ENCODE assay signal across 18 cellular contexts in genomic region chr9:110112792-110113191, GRCh38.
"Had no signal": no experiment of that assay in that cellular context is flagged by ENCODE, and none has a peak within 500 bp of the region (broad histone marks: within the 10 kb centered on the region; RNA-seq: fewer than 3 reads in every experiment).

No MANE protein-coding gene starts in this region.

- ATAC-seq: activated CD8-positive, alpha-beta T cell treated with anti-CD3 and anti-CD28 coated beads for 36 hours; pancreas; T-cell had no signal

- H3K36me3 ChIP-seq: cardiac muscle cell, heart right ventricle, pancreas, stomach had no signal

- H3K27me3 Mint-ChIP-seq: activated CD8-positive, alpha-beta T cell treated with anti-CD3 and anti-CD28 coated beads for 36 hours; activated naive CD8-positive, alpha-beta T cell treated with anti-CD3 and anti-CD28 coated beads, Interleukin-2, amount 10 ng/mL, durations not matched to agents 7 days and 5 days; T-cell had no signal

- H3K4me3 ChIP-seq: cardiac muscle cell, heart right ventricle, pancreas, stomach had no signal

- DNase-seq: activated CD4-positive, alpha-beta T cell treated with anti-CD3 and anti-CD28 coated beads for 4 hours; activated CD8-positive, alpha-beta memory T cell treated with anti-CD3 and anti-CD28 coated beads, Interleukin-2, amount 50 U/mL, for 48 hours; activated CD8-positive, alpha-beta T cell treated with anti-CD3 and anti-CD28 coated beads for 36 hours; activated naive CD8-positive, alpha-beta T cell treated with anti-CD3 and anti-CD28 coated beads, Interleukin-2, amount 10 ng/mL, durations not matched to agents 7 days and 5 days; aorta; foreskin melanocyte; heart right ventricle; pancreas; stimulated activated CD4-positive, alpha-beta T cell treated with anti-CD3 and anti-CD28 coated beads, Interleukin-4, amount 100 ng/mL, for 1 hour; stimulated activated CD8-positive, alpha-beta memory T cell treated with anti-CD3 and anti-CD28 coated beads, Interleukin-4, amount 100 ng/mL, for 48 hours; stomach; T-cell; T1000 had no signal

- H3K4me3 Mint-ChIP-seq: activated CD8-positive, alpha-beta T cell treated with anti-CD3 and anti-CD28 coated beads for 36 hours; activated naive CD8-positive, alpha-beta T cell treated with anti-CD3 and anti-CD28 coated beads, Interleukin-2, amount 10 ng/mL, durations not matched to agents 7 days and 5 days; neural crest cell; T-cell had no signal

- FAIRE-seq: endothelial cell of umbilical vein, keratinocyte, pancreas had no signal

- H3K27me3 ChIP-seq: cardiac muscle cell, heart right ventricle, pancreas, stomach had no signal

- H3K4me1 Mint-ChIP-seq: T-cell had no signal

- H3K27ac ChIP-seq: cardiac muscle cell, pancreas, stomach, VCaP had no signal

- H3K4me1 ChIP-seq: pancreas had no signal

- H3K27ac Mint-ChIP-seq: activated CD8-positive, alpha-beta T cell treated with anti-CD3 and anti-CD28 coated beads for 36 hours; activated naive CD8-positive, alpha-beta T cell treated with anti-CD3 and anti-CD28 coated beads, Interleukin-2, amount 10 ng/mL, durations not matched to agents 7 days and 5 days; T-cell had no signal

- H3K9me3 Mint-ChIP-seq: activated CD8-positive, alpha-beta T cell treated with anti-CD3 and anti-CD28 coated beads for 36 hours; activated naive CD8-positive, alpha-beta T cell treated with anti-CD3 and anti-CD28 coated beads, Interleukin-2, amount 10 ng/mL, durations not matched to agents 7 days and 5 days; neural crest cell; T-cell had no signal

- H3K9me3 ChIP-seq: heart right ventricle, pancreas, stomach had no signal

- H3K36me3 Mint-ChIP-seq: activated naive CD8-positive, alpha-beta T cell treated with anti-CD3 and anti-CD28 coated beads, Interleukin-2, amount 10 ng/mL, durations not matched to agents 7 days and 5 days had no signal
